In the genomic region with DNA sequence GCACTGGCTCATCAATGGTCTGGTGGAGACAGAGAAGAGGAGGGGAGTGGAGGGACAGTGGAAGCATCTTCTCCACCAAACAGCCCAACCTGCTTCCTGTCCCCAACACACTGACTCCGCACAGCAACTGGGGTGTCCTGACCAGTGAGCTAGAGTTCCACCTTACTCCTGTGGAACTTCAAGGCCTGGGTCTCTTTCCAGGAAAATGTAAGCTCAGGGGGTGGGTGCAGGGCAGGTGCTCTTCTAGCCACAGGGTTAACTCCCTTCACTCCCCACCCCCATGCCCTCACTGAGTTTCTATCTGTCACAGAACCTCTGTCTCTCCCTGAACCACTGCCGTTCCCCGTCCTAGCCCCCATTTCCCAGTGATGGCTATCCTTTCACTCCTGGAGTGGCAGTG, we compare ENCODE assay signal across 8 cellular contexts. TPM values are rescaled to one million over a fixed set of nuclear protein-coding genes. Genes with fewer than 3 reads are reported as not detected.
A peak's percentile ranks its signal among the peaks of the same experiment; 100 is the strongest.
DNase-seq lines count a peak whose midpoint lies in the region; ATAC-seq and TF ChIP-seq lines count a peak whose summit lies in the region.

No MANE protein-coding gene starts in this region.

- no peaks in the 10 kb centered on the region for H3K9me3 Mint-ChIP-seq in T-cell

- TF ChIP-seq CTCF in fibroblast of villous mesenchyme (IDR thresholded peaks at IDR 0.05; ENCODE audit: insufficient read depth, low read depth, low read length) (no peak), smooth muscle cell (IDR thresholded peaks at IDR 0.05; ENCODE audit: borderline replicate concordance, insufficient read depth, poor library complexity, severe bottlenecking) (no peak)

- CTCF ChIA-PET in T-cell (lab: Charles Lee) = interaction anchor here (1.0 to 1.8 kb wide), 4 partner anchors 10 to 67 kb away, joined by 3 to 11 read pairs (median 3); a partner anchor contains a TSS

- ATAC-seq in GM21447 (IDR thresholded peaks at IDR 0.05; ENCODE audit: unreplicated experiment) (peak; percentile 29), T-cell (replicated peaks in 1 of 4) (peak in 2 of 4 experiments; percentile 1 to 6), GM18858 (IDR thresholded peaks at IDR 0.05; ENCODE audit: unreplicated experiment) (no peak)

- H3K36me3 ChIP-seq in smooth muscle cell (ENCODE audit: low read depth) = no peaks in the 10 kb centered on the region

- peak overlapping the region; percentile 80 to 86 for H3K27ac Mint-ChIP-seq in T-cell

- POLR2A ChIA-PET in T-cell (lab: Charles Lee) = interaction anchor here (0.6 to 1.1 kb wide), 3 partner anchors 11 to 33 kb away, joined by 4 read pairs; a partner anchor contains a TSS

- no peak for DNase-seq in T-cell
- DNase-seq in fibroblast of villous mesenchyme (ENCODE audit: low read depth) = no peak
- no peak for DNase-seq in smooth muscle cell (lab: John Stamatoyannopoulos, UW; ENCODE audit: unreplicated experiment)
- DNase-seq in epidermal melanocyte (ENCODE audit: insufficient read length, low spot score) = no peak
- no peak for DNase-seq in NCI-H187 (lab: John Stamatoyannopoulos, UW)
- no peak for DNase-seq in hippocampal formation (lab: John Stamatoyannopoulos, UW)

- WGBS in smooth muscle cell (ENCODE audit: low lambda C conversion rate) = 94% methylated on average over 3 of the region's 3 CpGs

- peak overlapping the region; percentile 78 for H3K9ac ChIP-seq in smooth muscle cell (ENCODE audit: low read depth)

- H3K27ac ChIP-seq in smooth muscle cell (ENCODE audit: low read depth) = no peak overlapping the region

- H4K20me1 ChIP-seq in smooth muscle cell (ENCODE audit: low read depth) = peaks cover 32% of the 10 kb centered on the region

- H3K4me1 ChIP-seq in smooth muscle cell (ENCODE audit: low read depth) = peaks cover 18% of the 10 kb centered on the region

- peaks cover 9% of the 10 kb centered on the region for H3K79me2 ChIP-seq in smooth muscle cell (ENCODE audit: low read depth)

- peaks cover 48 to 61% (median 55%) of the 10 kb centered on the region in 3 donors for H3K4me1 Mint-ChIP-seq in T-cell

- H3K4me2 ChIP-seq in smooth muscle cell = peak overlapping the region; percentile 99

- H3K27me3 ChIP-seq in smooth muscle cell (ENCODE audit: low read depth) = no peaks in the 10 kb centered on the region

- no peak overlapping the region for H2AFZ ChIP-seq in smooth muscle cell (ENCODE audit: low read depth)

- no peaks in the 10 kb centered on the region for H3K9me3 ChIP-seq in smooth muscle cell (replicated peaks; ENCODE audit: low read depth)

- peaks cover 10% of the 10 kb centered on the region for H3K36me3 Mint-ChIP-seq in T-cell

- H3K4me3 Mint-ChIP-seq in T-cell = peak overlapping the region; percentile 91 to 93 (median 92)

- H3F3A ChIP-seq in smooth muscle cell (ENCODE audit: low read depth) = no peaks in the 10 kb centered on the region

- H3K4me3 ChIP-seq in fibroblast of villous mesenchyme (ENCODE audit: low read depth, low read length) = peak overlapping the region; percentile 75
- H3K4me3 ChIP-seq in smooth muscle cell = peak overlapping the region; percentile 95

- no peaks in the 10 kb centered on the region for H3K27me3 Mint-ChIP-seq in T-cell

RNA-seq across cellular contexts. Expression of a gene that starts 0.9 kb away (rescaled TPM):
- total RNA-seq in T-cell = 10 to 100 TPM; 13.2 to 29.6 (median 24.6) TPM
- 5.2 and 8.6 TPM in 2 replicates for total RNA-seq in fibroblast of villous mesenchyme
- total RNA-seq in smooth muscle cell = 5.3 and 9.3 TPM in 2 replicates
- polyA plus RNA-seq in smooth muscle cell = 5.5 and 8.8 TPM in 2 replicates

RNA-seq across cellular contexts. Expression of a gene that starts 11.7 kb away (rescaled TPM):
- 10 to 100 TPM; 41.4 to 54.5 (median 52.7) TPM for total RNA-seq in T-cell
- 14.7 and 19.6 TPM in 2 replicates for total RNA-seq in fibroblast of villous mesenchyme
- total RNA-seq in smooth muscle cell = 17.9 and 18.7 TPM in 2 replicates
- polyA plus RNA-seq in smooth muscle cell = 11.7 and 17.2 TPM in 2 replicates

RNA-seq across cellular contexts. Expression of a gene that starts 52.4 kb away (rescaled TPM):
- 10 to 100 TPM; 22.0 to 31.2 (median 26.0) TPM for total RNA-seq in T-cell
- 43.8 and 66.1 TPM in 2 replicates for total RNA-seq in fibroblast of villous mesenchyme
- 22.2 and 30.8 TPM in 2 replicates for total RNA-seq in smooth muscle cell
- 31.2 and 35.3 TPM in 2 replicates for polyA plus RNA-seq in smooth muscle cell

RNA-seq across cellular contexts. Expression of a gene that starts 55.9 kb away (rescaled TPM):
- total RNA-seq in T-cell (not detected), fibroblast of villous mesenchyme (under 0.01 TPM in 1 of 2 replicates, not detected in the other), smooth muscle cell (not detected in 2 replicates)
- polyA plus RNA-seq in smooth muscle cell = 0.69 TPM in 1 of 2 replicates, not detected in the other
